ENCODE assay signal across 11 cellular contexts in genomic region chr4:142265536-142265935, GRCh38.
DNase-seq lines count a peak whose midpoint lies in the region; ATAC-seq and TF ChIP-seq lines count a peak whose summit lies in the region.
"Had no signal": no experiment of that assay in that cellular context is flagged by ENCODE, and none has a peak within 500 bp of the region (broad histone marks: within the 10 kb centered on the region; RNA-seq: fewer than 3 reads in every experiment).

No MANE protein-coding gene starts in this region.

- no peak overlapping the region for H3K4me3 ChIP-seq in CD8-positive, alpha-beta T cell (ENCODE audit: low read depth, low read length)
- H3K4me3 ChIP-seq in mammary epithelial cell (replicated peaks in 1 of 3; ENCODE audit: insufficient read depth in 1 of 3, low read depth in 2 of 3, low read length in 3 of 3) (no peak overlapping the region), mesenchymal stem cell (ENCODE audit: insufficient read depth in 1 of 2, low read depth in 1 of 2, low read length in 2 of 2) (no peak overlapping the region), sigmoid colon (no peak overlapping the region), spleen (no peak overlapping the region)
- H3K4me3 ChIP-seq: GM23338 had no signal

- TF ChIP-seq EP300 in sigmoid colon (IDR thresholded peaks at IDR 0.05) = no peak

- DNase-seq in CD8-positive, alpha-beta T cell = no peak
- DNase-seq in LHCN-M2 (ENCODE audit: low read depth) (peak; percentile 67), mammary epithelial cell (peak; percentile 50), mesenchymal stem cell (peak; percentile 44), sigmoid colon (no peak), spleen (no peak)
- DNase-seq: occipital lobe had no signal

- H3K79me2 ChIP-seq in mammary epithelial cell (ENCODE audit: insufficient read depth, low read length) = peaks cover 85% of the 10 kb centered on the region

- H3K27me3 Mint-ChIP-seq in CD8-positive, alpha-beta T cell (ENCODE audit: low read depth) = no peaks in the 10 kb centered on the region

- no peak overlapping the region for H2BK5ac ChIP-seq in mesenchymal stem cell (ENCODE audit: low read depth, low read length, poor library complexity, severe bottlenecking)

- WGBS in mammary epithelial cell (ENCODE audit: low coverage, missing lambda C conversion rate) = 76% methylated on average over 3 of the region's 3 CpGs
- WGBS in mesenchymal stem cell = 17% methylated on average over 1 of the region's 3 CpGs
- 25 to 65% methylated on average over 3 of the region's 3 CpGs for WGBS in sigmoid colon, 2 donors
- 64 to 80% (median 74%) methylated on average over 3 of the region's 3 CpGs for WGBS in spleen, 5 donors

- no peaks in the 10 kb centered on the region for H3K27me3 ChIP-seq in CD8-positive, alpha-beta T cell (ENCODE audit: insufficient read depth, low read length)
- H3K27me3 ChIP-seq in mammary epithelial cell (ENCODE audit: insufficient read depth, low read length) (no peaks in the 10 kb centered on the region), mesenchymal stem cell (ENCODE audit: control insufficient read depth in 1 of 2, insufficient read depth in 1 of 2, low read length in 2 of 2) (no peaks in the 10 kb centered on the region), sigmoid colon (no peaks in the 10 kb centered on the region), spleen (replicated peaks in 1 of 7) (no peaks in the 10 kb centered on the region)

- peaks cover 67% of the 10 kb centered on the region for H3K36me3 Mint-ChIP-seq in CD8-positive, alpha-beta T cell

- H4K20me1 ChIP-seq in mammary epithelial cell (ENCODE audit: insufficient read depth, low read length) = no peaks in the 10 kb centered on the region

- no peak overlapping the region for H2BK12ac ChIP-seq in mesenchymal stem cell (ENCODE audit: low read length in 2 of 2)

- H3K9me3 ChIP-seq in CD8-positive, alpha-beta T cell (ENCODE audit: low read length) = no peaks in the 10 kb centered on the region
- H3K9me3 ChIP-seq in mammary epithelial cell (replicated peaks; ENCODE audit: insufficient read depth, low read length) = no peaks in the 10 kb centered on the region
- H3K9me3 ChIP-seq in mesenchymal stem cell (ENCODE audit: control insufficient read depth, low read length) = no peaks in the 10 kb centered on the region
- no peaks in the 10 kb centered on the region for H3K9me3 ChIP-seq in sigmoid colon
- no peaks in the 10 kb centered on the region for H3K9me3 ChIP-seq in spleen

- no peak overlapping the region for H3K4me3 Mint-ChIP-seq in CD8-positive, alpha-beta T cell
- H3K4me3 Mint-ChIP-seq: GM23338 had no signal

- H3K9me3 Mint-ChIP-seq in CD8-positive, alpha-beta T cell = no peaks in the 10 kb centered on the region
- H3K9me3 Mint-ChIP-seq: GM23338 had no signal

- H3K27ac Mint-ChIP-seq in CD8-positive, alpha-beta T cell = peak overlapping the region; percentile 42
- H3K27ac Mint-ChIP-seq: GM23338 had no signal

- no peak overlapping the region for H4K91ac ChIP-seq in mesenchymal stem cell (ENCODE audit: low read length)

- H3K9ac ChIP-seq in mammary epithelial cell (ENCODE audit: insufficient read depth, low read length) (no peak overlapping the region), mesenchymal stem cell (ENCODE audit: low read length) (no peak overlapping the region)

- H3K27ac ChIP-seq in CD8-positive, alpha-beta T cell (ENCODE audit: low read depth, low read length) = no peak overlapping the region
- H3K27ac ChIP-seq in mammary epithelial cell (ENCODE audit: insufficient read depth, low read depth, low read length) (no peak overlapping the region), mesenchymal stem cell (ENCODE audit: low read length, poor library complexity, severe bottlenecking) (no peak overlapping the region), sigmoid colon (peak overlapping the region in 2 of 4 donors; percentile 15 to 32), spleen (no peak overlapping the region)

- H3K36me3 ChIP-seq in CD8-positive, alpha-beta T cell (ENCODE audit: insufficient read depth, low read length) = no peaks in the 10 kb centered on the region
- H3K36me3 ChIP-seq in mammary epithelial cell (ENCODE audit: insufficient read depth, low read length) (peaks cover 19% of the 10 kb centered on the region), mesenchymal stem cell (ENCODE audit: control insufficient read depth in 1 of 2, insufficient read depth in 2 of 2, low read depth in 1 of 2, low read length in 2 of 2) (no peaks in the 10 kb centered on the region), sigmoid colon (no peaks in the 10 kb centered on the region), spleen (no peaks in the 10 kb centered on the region)

- H3K4me1 ChIP-seq in CD8-positive, alpha-beta T cell (ENCODE audit: insufficient read depth, low read length) = peaks cover 20% of the 10 kb centered on the region
- H3K4me1 ChIP-seq in mammary epithelial cell (ENCODE audit: insufficient read depth, low read length) (peaks cover 16% of the 10 kb centered on the region), mesenchymal stem cell (ENCODE audit: control insufficient read depth, insufficient read depth, low read depth, low read length) (no peaks in the 10 kb centered on the region), sigmoid colon (peaks cover 0 to 32% (median 17%) of the 10 kb centered on the region in 4 donors), spleen (peaks cover 0 to 8% (median 0%) of the 10 kb centered on the region in 6 donors)

- no peak overlapping the region for H4K8ac ChIP-seq in mesenchymal stem cell (ENCODE audit: low read length)

- intact Hi-C loops in CD8-positive, alpha-beta T cell (cut with DNase I, micrococcal nuclease) = no loop called here
- intact Hi-C loops in mammary epithelial cell (cut with micrococcal nuclease) = no loop called here
- intact Hi-C loops in sigmoid colon (cut with DNase I) = no loop called here
- intact Hi-C loops in spleen (cut with DNase I; ENCODE audit: low total_unique reads) = no loop called here

- TF ChIP-seq POLR2A in sigmoid colon (IDR thresholded peaks at IDR 0.05) (no peak), spleen (IDR thresholded peaks at IDR 0.05) (no peak)

- peak; percentile 36 for ATAC-seq in CD8-positive, alpha-beta T cell
- ATAC-seq in HG03565 (IDR thresholded peaks at IDR 0.05; ENCODE audit: unreplicated experiment) (no peak), HG02642 (IDR thresholded peaks at IDR 0.05; ENCODE audit: poor library complexity, unreplicated experiment) (no peak)
- ATAC-seq: GM23338, HepG2 had no signal

- H2AK5ac ChIP-seq in mesenchymal stem cell (ENCODE audit: low read length, severe bottlenecking) = no peak overlapping the region

- H3K14ac ChIP-seq in mesenchymal stem cell (ENCODE audit: low read length in 2 of 2) = no peak overlapping the region

- H2AFZ ChIP-seq in mammary epithelial cell (ENCODE audit: low read depth, low read length) (no peak overlapping the region), mesenchymal stem cell (ENCODE audit: low read depth, low read length) (no peak overlapping the region)

- no peak overlapping the region for H3K18ac ChIP-seq in mesenchymal stem cell (ENCODE audit: low read depth in 1 of 2, low read length in 2 of 2)

- CTCF ChIA-PET in CD8-positive, alpha-beta T cell (lab: Charles Lee) = no interaction called here
- CTCF ChIA-PET in mammary epithelial cell (lab: Charles Lee; ENCODE audit: low non-redundant PET) = no interaction called here

- POLR2A ChIA-PET in CD8-positive, alpha-beta T cell (lab: Charles Lee) = no interaction called here

- peaks cover 2% of the 10 kb centered on the region for H3K79me1 ChIP-seq in mesenchymal stem cell (replicated peaks; ENCODE audit: low read length, poor library complexity, severe bottlenecking)

- H3K23ac ChIP-seq in mesenchymal stem cell (ENCODE audit: low read length in 2 of 2) = no peak overlapping the region

- H3K4me2 ChIP-seq in mammary epithelial cell (ENCODE audit: insufficient read depth, low read depth, low read length) = peak overlapping the region; percentile 13
- no peak overlapping the region for H3K4me2 ChIP-seq in mesenchymal stem cell (ENCODE audit: low read length, poor library complexity, severe bottlenecking)
- H3K4me2 ChIP-seq: GM23338 had no signal

- dilution Hi-C loops in mammary epithelial cell (cut with HindIII; ENCODE audit: low sequenced_read_pairs) = no loop called here

- in situ Hi-C loops in mammary epithelial cell (cut with MboI; ENCODE audit: low sequenced_read_pairs in 2 of 2) = no loop called here

- H2BK120ac ChIP-seq in mesenchymal stem cell (ENCODE audit: low read depth, low read length) = no peak overlapping the region

- H3K4me1 Mint-ChIP-seq in CD8-positive, alpha-beta T cell (ENCODE audit: low read depth) = peaks cover 79% of the 10 kb centered on the region

- BruUV-seq in mammary epithelial cell (replicated peaks; lab: Mats Ljungman, UMichigan) = no TSS peak

- H2BK15ac ChIP-seq in mesenchymal stem cell (ENCODE audit: low read depth, poor library complexity, severe bottlenecking) = no peak overlapping the region

- no peak overlapping the region for H3K4ac ChIP-seq in mesenchymal stem cell (ENCODE audit: low read depth in 1 of 2, low read length in 2 of 2)

- no peak for TF ChIP-seq CTCF in CD8-positive, alpha-beta T cell (IDR thresholded peaks at IDR 0.05)
- TF ChIP-seq CTCF in mammary epithelial cell (conservative IDR thresholded peaks at IDR 0.05 in 1 of 2, IDR thresholded peaks at IDR 0.05 in 1 of 2; ENCODE audit: extremely low read depth in 1 of 2, insufficient read depth in 1 of 2, low read depth in 1 of 2, low read length in 2 of 2) (no peak), sigmoid colon (IDR thresholded peaks at IDR 0.05) (no peak), spleen (IDR thresholded peaks at IDR 0.05 in 8 of 11, conservative IDR thresholded peaks at IDR 0.05 in 3 of 11) (no peak)

Comparison
In these comparisons a context has a peak if more than half of its experiments do, and no peak if none do; other contexts are left out.
1. DNase-seq: peak in LHCN-M2 (single experiment), mammary epithelial cell (single experiment) and mesenchymal stem cell (single experiment); none in CD8-positive, alpha-beta T cell (0 of 7), sigmoid colon (single experiment) and spleen (single experiment).